ENCODE assay signal across 9 cellular contexts in genomic region chr18:7946724-7947377, GRCh38.
DNase-seq lines count a peak whose midpoint lies in the region; ATAC-seq lines count a peak whose summit lies in the region.
"Had no signal": no experiment of that assay in that cellular context is flagged by ENCODE, and none has a peak within 500 bp of the region (broad histone marks: within the 10 kb centered on the region; RNA-seq: fewer than 3 reads in every experiment).

No MANE protein-coding gene starts in this region.

- DNase-seq in Ammon's horn (ENCODE audit: low spot score) (peak; percentile 82), HT1080 (ENCODE audit: low read depth) (peak; percentile 83), hypothalamus (lab: John Stamatoyannopoulos, UW) (peak in 35 of 51 donors; percentile 1 to 69 (median 20))
- peak; percentile 22 for DNase-seq in activated naive CD4-positive, alpha-beta T cell treated with anti-CD3 and anti-CD28 coated beads, Interleukin-2, amount 10 ng/mL, durations not matched to agents 7 days and 5 days
- no peak for DNase-seq in stimulated activated effector memory CD8-positive, alpha-beta T cell treated with anti-CD3 and anti-CD28 coated beads, Interleukin-12 subunit alpha, Interleukin-12 subunit beta, amount 100 ng/mL, for 72 hours (ENCODE audit: low spot score in 2 of 2)
- DNase-seq in activated CD8-positive, alpha-beta memory T cell treated with anti-CD3 and anti-CD28 coated beads, Interleukin-2, amount 50 U/mL, for 4 hours = no peak

- peak overlapping the region; percentile 54 for H3K4me3 Mint-ChIP-seq in activated naive CD4-positive, alpha-beta T cell treated with anti-CD3 and anti-CD28 coated beads, Interleukin-2, amount 10 ng/mL, durations not matched to agents 7 days and 5 days
- H3K4me3 Mint-ChIP-seq in stimulated activated effector memory CD8-positive, alpha-beta T cell treated with anti-CD3 and anti-CD28 coated beads, Interleukin-12 subunit alpha, Interleukin-12 subunit beta, amount 100 ng/mL, for 72 hours = peak overlapping the region; percentile 39
- H3K4me3 Mint-ChIP-seq: stimulated activated naive CD8-positive, alpha-beta T cell treated with anti-CD3 and anti-CD28 coated beads, Interleukin-15, Interleukin-2, amounts not matched to agents 100 ng/mL and 50 ng/mL, for 24 hours had no signal

- peak; percentile 46 for ATAC-seq in stimulated activated effector memory CD8-positive, alpha-beta T cell treated with anti-CD3 and anti-CD28 coated beads, Interleukin-12 subunit alpha, Interleukin-12 subunit beta, amount 100 ng/mL, for 72 hours
- ATAC-seq in HG03280 (IDR thresholded peaks at IDR 0.05; ENCODE audit: unreplicated experiment) = no peak
- no peak for ATAC-seq in HG02870 (IDR thresholded peaks at IDR 0.05; ENCODE audit: unreplicated experiment)

- H3K4me1 Mint-ChIP-seq in activated naive CD4-positive, alpha-beta T cell treated with anti-CD3 and anti-CD28 coated beads, Interleukin-2, amount 10 ng/mL, durations not matched to agents 7 days and 5 days = no peaks in the 10 kb centered on the region
- peaks cover 17% of the 10 kb centered on the region for H3K4me1 Mint-ChIP-seq in stimulated activated effector memory CD8-positive, alpha-beta T cell treated with anti-CD3 and anti-CD28 coated beads, Interleukin-12 subunit alpha, Interleukin-12 subunit beta, amount 100 ng/mL, for 72 hours

- no peaks in the 10 kb centered on the region for H3K27me3 Mint-ChIP-seq in activated naive CD4-positive, alpha-beta T cell treated with anti-CD3 and anti-CD28 coated beads, Interleukin-2, amount 10 ng/mL, durations not matched to agents 7 days and 5 days
- H3K27me3 Mint-ChIP-seq: stimulated activated naive CD8-positive, alpha-beta T cell treated with anti-CD3 and anti-CD28 coated beads, Interleukin-15, Interleukin-2, amounts not matched to agents 100 ng/mL and 50 ng/mL, for 24 hours had no signal

- H3K27ac Mint-ChIP-seq in activated naive CD4-positive, alpha-beta T cell treated with anti-CD3 and anti-CD28 coated beads, Interleukin-2, amount 10 ng/mL, durations not matched to agents 7 days and 5 days = no peak overlapping the region
- H3K27ac Mint-ChIP-seq in stimulated activated effector memory CD8-positive, alpha-beta T cell treated with anti-CD3 and anti-CD28 coated beads, Interleukin-12 subunit alpha, Interleukin-12 subunit beta, amount 100 ng/mL, for 72 hours = peak overlapping the region; percentile 0
- H3K27ac Mint-ChIP-seq: stimulated activated naive CD8-positive, alpha-beta T cell treated with anti-CD3 and anti-CD28 coated beads, Interleukin-15, Interleukin-2, amounts not matched to agents 100 ng/mL and 50 ng/mL, for 24 hours had no signal

- CTCF ChIA-PET in activated naive CD4-positive, alpha-beta T cell treated with anti-CD3 and anti-CD28 coated beads, Interleukin-2, amount 10 ng/mL, durations not matched to agents 7 days and 5 days (lab: Charles Lee) = no interaction called here

- H3K36me3 Mint-ChIP-seq in activated naive CD4-positive, alpha-beta T cell treated with anti-CD3 and anti-CD28 coated beads, Interleukin-2, amount 10 ng/mL, durations not matched to agents 7 days and 5 days = no peaks in the 10 kb centered on the region
- no peaks in the 10 kb centered on the region for H3K36me3 Mint-ChIP-seq in stimulated activated effector memory CD8-positive, alpha-beta T cell treated with anti-CD3 and anti-CD28 coated beads, Interleukin-12 subunit alpha, Interleukin-12 subunit beta, amount 100 ng/mL, for 72 hours

- H3K9me3 Mint-ChIP-seq in activated naive CD4-positive, alpha-beta T cell treated with anti-CD3 and anti-CD28 coated beads, Interleukin-2, amount 10 ng/mL, durations not matched to agents 7 days and 5 days = no peaks in the 10 kb centered on the region
- H3K9me3 Mint-ChIP-seq in stimulated activated effector memory CD8-positive, alpha-beta T cell treated with anti-CD3 and anti-CD28 coated beads, Interleukin-12 subunit alpha, Interleukin-12 subunit beta, amount 100 ng/mL, for 72 hours = peaks cover 6% of the 10 kb centered on the region

Comparison
In these comparisons a context has a peak if more than half of its experiments do, and no peak if none do; other contexts are left out.
1. DNase-seq: peak in Ammon's horn (single experiment), HT1080 (single experiment), activated naive CD4-positive, alpha-beta T cell treated with anti-CD3 and anti-CD28 coated beads, Interleukin-2, amount 10 ng/mL, durations not matched to agents 7 days and 5 days (single experiment) and hypothalamus (35 of 51); none in stimulated activated effector memory CD8-positive, alpha-beta T cell treated with anti-CD3 and anti-CD28 coated beads, Interleukin-12 subunit alpha, Interleukin-12 subunit beta, amount 100 ng/mL, for 72 hours (0 of 2) and activated CD8-positive, alpha-beta memory T cell treated with anti-CD3 and anti-CD28 coated beads, Interleukin-2, amount 50 U/mL, for 4 hours (single experiment).